ENCODE assay signal across 16 cellular contexts in the genomic region with DNA sequence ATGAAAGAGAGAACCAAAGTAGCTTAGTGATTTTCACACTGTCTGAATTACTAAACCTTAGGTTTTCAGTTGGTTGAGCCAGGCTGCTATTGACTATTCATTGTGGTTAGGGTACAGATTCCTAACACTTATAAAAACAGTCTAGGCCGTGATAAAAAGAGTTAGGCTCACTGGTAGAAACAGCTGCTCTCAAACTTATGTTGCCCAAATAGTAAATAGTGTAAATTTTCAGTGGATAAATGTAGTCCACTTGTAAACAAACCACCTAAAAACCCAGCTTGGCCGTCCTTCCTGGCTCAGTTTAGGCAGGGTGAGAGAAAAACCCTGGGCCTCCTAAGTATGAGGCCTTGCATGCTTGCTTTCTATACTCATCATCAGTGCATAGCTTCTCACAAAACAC. TPM values are rescaled to one million over a fixed set of nuclear protein-coding genes. Genes with fewer than 3 reads are reported as not detected.
DNase-seq lines count a peak whose midpoint lies in the region; ATAC-seq and TF ChIP-seq lines count a peak whose summit lies in the region.
"Had no signal": no experiment of that assay in that cellular context is flagged by ENCODE, and none has a peak within 500 bp of the region (broad histone marks: within the 10 kb centered on the region; RNA-seq: fewer than 3 reads in every experiment).

No MANE protein-coding gene starts in this region.

- no peak overlapping the region for H3K4me3 ChIP-seq in A673 (ENCODE audit: low read depth, low read length, poor library complexity, severe bottlenecking)
- H3K4me3 ChIP-seq: uterus had no signal

- no peaks in the 10 kb centered on the region for H3K27me3 Mint-ChIP-seq in CD4-positive, alpha-beta T cell
- no peaks in the 10 kb centered on the region for H3K27me3 Mint-ChIP-seq in central memory CD8-positive, alpha-beta T cell
- no peaks in the 10 kb centered on the region for H3K27me3 Mint-ChIP-seq in natural killer cell treated with Interleukin-12 subunit alpha and Interleukin-12 subunit beta and Interleukin-15 and Interleukin-18, amount 100 ng/mL, for 72 hours
- H3K27me3 Mint-ChIP-seq: naive B cell had no signal

- H3K9me3 Mint-ChIP-seq in CD4-positive, alpha-beta T cell, result no peaks in the 10 kb centered on the region
- H3K9me3 Mint-ChIP-seq in central memory CD8-positive, alpha-beta T cell, result no peaks in the 10 kb centered on the region
- no peaks in the 10 kb centered on the region for H3K9me3 Mint-ChIP-seq in natural killer cell treated with Interleukin-12 subunit alpha and Interleukin-12 subunit beta and Interleukin-15 and Interleukin-18, amount 100 ng/mL, for 72 hours
- H3K9me3 Mint-ChIP-seq: naive B cell, WTC11 had no signal

- H3K4me1 Mint-ChIP-seq in CD4-positive, alpha-beta T cell (ENCODE audit: low read depth), result peaks cover 94% of the 10 kb centered on the region
- H3K4me1 Mint-ChIP-seq in central memory CD8-positive, alpha-beta T cell, result peaks cover 71% of the 10 kb centered on the region
- H3K4me1 Mint-ChIP-seq in natural killer cell treated with Interleukin-12 subunit alpha and Interleukin-12 subunit beta and Interleukin-15 and Interleukin-18, amount 100 ng/mL, for 72 hours (ENCODE audit: low read depth in 2 of 2), result peaks cover 74 to 75% of the 10 kb centered on the region in 2 donors

- POLR2A ChIA-PET in CD4-positive, alpha-beta T cell (lab: Charles Lee), result interaction anchor here (0.9 to 3.9 kb wide), 3 partner anchors 9 to 38 kb away, joined by 3 to 19 read pairs (median 8); no protein-coding TSS in a partner anchor
- POLR2A ChIA-PET in A673 (lab: Charles Lee; ENCODE audit: low non-redundant PET), result no interaction called here

- no peaks in the 10 kb centered on the region for H3K27me3 ChIP-seq in CD4-positive, alpha-beta T cell (ENCODE audit: control insufficient read depth, insufficient read depth, low read length)
- no peaks in the 10 kb centered on the region for H3K27me3 ChIP-seq in A673 (replicated peaks; ENCODE audit: insufficient read depth, low read depth, low read length, poor library complexity)
- H3K27me3 ChIP-seq: uterus had no signal

- CTCF ChIA-PET in CD4-positive, alpha-beta T cell (lab: Charles Lee), result interaction anchor here (1.3 kb wide), 1 partner anchor 53 kb away, joined by 4 read pairs; no protein-coding TSS in a partner anchor
- CTCF ChIA-PET in A673 (lab: Charles Lee), result no interaction called here

- intact Hi-C loops in CD4-positive, alpha-beta T cell (cut with DNase I, micrococcal nuclease), result no loop called here
- intact Hi-C loops in A673 (cut with micrococcal nuclease; ENCODE audit: unreplicated experiment), result no loop called here

- H3K36me3 ChIP-seq in A673 (ENCODE audit: insufficient read depth, low read length, poor library complexity, severe bottlenecking), result peaks cover 66% of the 10 kb centered on the region
- H3K36me3 ChIP-seq: uterus had no signal

- peaks cover 71% of the 10 kb centered on the region for H3K36me3 Mint-ChIP-seq in CD4-positive, alpha-beta T cell (ENCODE audit: low read depth)
- peaks cover 53% of the 10 kb centered on the region for H3K36me3 Mint-ChIP-seq in central memory CD8-positive, alpha-beta T cell (ENCODE audit: insufficient read depth)
- peaks cover 35% of the 10 kb centered on the region for H3K36me3 Mint-ChIP-seq in natural killer cell treated with Interleukin-12 subunit alpha and Interleukin-12 subunit beta and Interleukin-15 and Interleukin-18, amount 100 ng/mL, for 72 hours

- no peaks in the 10 kb centered on the region for H3K9me3 ChIP-seq in CD4-positive, alpha-beta T cell (ENCODE audit: control insufficient read depth, low read length)
- H3K9me3 ChIP-seq in A673 (ENCODE audit: low read depth, low read length, poor library complexity, severe bottlenecking), result no peaks in the 10 kb centered on the region
- H3K9me3 ChIP-seq: SK-N-SH, uterus had no signal

- H3K27ac Mint-ChIP-seq in CD4-positive, alpha-beta T cell, result peak overlapping the region; percentile 84
- peak overlapping the region; percentile 69 for H3K27ac Mint-ChIP-seq in central memory CD8-positive, alpha-beta T cell (ENCODE audit: low read depth)
- peak overlapping the region; percentile 26 to 58 for H3K27ac Mint-ChIP-seq in natural killer cell treated with Interleukin-12 subunit alpha and Interleukin-12 subunit beta and Interleukin-15 and Interleukin-18, amount 100 ng/mL, for 72 hours

- no TSS peak for BruUV-seq in A673 (replicated peaks; lab: Mats Ljungman, UMichigan)

- no peak for TF ChIP-seq CTCF in CD4-positive, alpha-beta T cell (IDR thresholded peaks at IDR 0.05)
- TF ChIP-seq CTCF in A673 (conservative IDR thresholded peaks at IDR 0.05; ENCODE audit: low read depth, low read length), result no peak

- ATAC-seq in CD4-positive, alpha-beta T cell (ENCODE audit: poor library complexity), result no peak
- no peak for ATAC-seq in central memory CD8-positive, alpha-beta T cell (replicated peaks; ENCODE audit: extremely low read depth, poor library complexity, severe bottlenecking)
- peak in 1 of 2 donors; percentile 68 for ATAC-seq in natural killer cell treated with Interleukin-12 subunit alpha and Interleukin-12 subunit beta and Interleukin-15 and Interleukin-18, amount 100 ng/mL, for 72 hours
- ATAC-seq: right cardiac atrium, WTC11 had no signal

- H3K4me3 Mint-ChIP-seq in CD4-positive, alpha-beta T cell, result no peak overlapping the region
- no peak overlapping the region for H3K4me3 Mint-ChIP-seq in central memory CD8-positive, alpha-beta T cell
- no peak overlapping the region for H3K4me3 Mint-ChIP-seq in natural killer cell treated with Interleukin-12 subunit alpha and Interleukin-12 subunit beta and Interleukin-15 and Interleukin-18, amount 100 ng/mL, for 72 hours
- H3K4me3 Mint-ChIP-seq: naive B cell, WTC11 had no signal

- DNase-seq in CD4-positive, alpha-beta T cell, result no peak
- peak; percentile 64 for DNase-seq in LHCN-M2 (ENCODE audit: low read depth)
- DNase-seq in central memory CD8-positive, alpha-beta T cell (ENCODE audit: low spot score in 2 of 2), result no peak
- DNase-seq in natural killer cell treated with Interleukin-12 subunit alpha and Interleukin-12 subunit beta and Interleukin-15 and Interleukin-18, amount 100 ng/mL, for 72 hours (ENCODE audit: low spot score), result no peak
- DNase-seq in NCI-H2171 treated with DMSO at 0.1 percent for 48 hours (lab: John Stamatoyannopoulos, UW), result no peak
- no peak for DNase-seq in A673 (ENCODE audit: low spot score)
- DNase-seq in HuH-7 (ENCODE audit: low spot score), result no peak
- DNase-seq: H7; naive B cell; NCI-H510A treated with DMSO at 0.1 percent for 48 hours; OCI-M1; right cardiac atrium; SK-N-SH; stimulated activated naive CD4-positive, alpha-beta T cell treated with Interleukin-2 at 50 U/mL for 16 hours; uterus had no signal

- peak overlapping the region; percentile 15 for H3K27ac ChIP-seq in CD4-positive, alpha-beta T cell (ENCODE audit: low read depth, low read length)
- H3K27ac ChIP-seq in A673 (ENCODE audit: low read depth, low read length, poor library complexity, severe bottlenecking), result no peak overlapping the region
- H3K27ac ChIP-seq: uterus had no signal

- H3K4me1 ChIP-seq in A673 (ENCODE audit: insufficient read depth, low read length, poor library complexity, severe bottlenecking), result peaks cover 6% of the 10 kb centered on the region
- H3K4me1 ChIP-seq: uterus had no signal

RNA-seq across cellular contexts. Expression of a gene that starts 34.9 kb away (rescaled TPM):
- total RNA-seq in CD4-positive, alpha-beta T cell, result 100 to 1,000 TPM; 102 to 103 TPM
- total RNA-seq in LHCN-M2 (2014; rRNA removed), result 18.7 and 21.6 TPM in 2 replicates
- polyA plus RNA-seq in LHCN-M2 (2012), result 17.7 TPM
- total RNA-seq in natural killer cell treated with Interleukin-12 subunit alpha and Interleukin-12 subunit beta and Interleukin-15 and Interleukin-18, amount 100 ng/mL, for 72 hours, result 100 to 1,000 TPM; 132 to 196 TPM
- 120 and 123 TPM in 2 replicates for total RNA-seq in A673 (2021)

RNA-seq across cellular contexts. Expression of a gene that starts 57.1 kb away (rescaled TPM):
- 1 to 10 TPM; 3.8 to 4.7 TPM for total RNA-seq in CD4-positive, alpha-beta T cell
- 17.7 and 20.8 TPM in 2 replicates for total RNA-seq in LHCN-M2 (2014; rRNA removed)
- polyA plus RNA-seq in LHCN-M2 (2012), result 13.3 TPM
- total RNA-seq in natural killer cell treated with Interleukin-12 subunit alpha and Interleukin-12 subunit beta and Interleukin-15 and Interleukin-18, amount 100 ng/mL, for 72 hours, result 10 to 100 TPM; 44.3 to 60.2 TPM
- total RNA-seq in A673 (2021), result 4.9 and 9.1 TPM in 2 replicates
